ENCODE assay signal across 13 cellular contexts in the genomic region with DNA sequence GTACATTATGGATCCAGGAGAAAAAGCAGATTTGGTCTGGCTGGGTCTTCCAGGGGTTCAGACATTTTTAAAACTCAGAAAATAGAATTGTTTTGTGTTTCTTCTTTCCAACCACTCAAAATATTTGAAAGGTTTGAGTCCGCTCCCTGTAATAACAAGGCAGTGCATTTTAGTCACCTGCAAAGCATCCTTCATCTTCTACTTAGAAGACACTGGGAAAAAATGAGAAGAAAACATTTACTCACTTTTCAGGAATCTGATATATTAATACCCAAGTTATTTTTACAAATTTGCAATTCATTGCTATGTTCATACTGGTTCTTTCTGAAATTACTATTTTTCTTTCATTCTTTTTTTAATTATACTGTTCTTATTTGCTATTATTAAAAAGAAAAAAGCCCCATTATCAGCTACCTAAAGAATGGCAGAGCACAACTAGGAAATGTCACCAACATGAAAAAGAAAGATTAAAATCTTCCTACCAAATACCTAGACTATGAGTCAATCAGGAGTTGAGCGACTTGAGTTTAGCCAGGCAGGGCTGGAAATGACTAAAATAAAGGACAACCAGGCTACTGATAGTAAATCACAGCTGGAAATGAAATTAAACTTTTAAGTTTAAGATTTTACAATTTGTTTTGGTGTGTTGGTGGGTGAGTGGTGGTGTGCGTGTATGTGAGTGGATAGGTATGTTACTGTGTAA.
A peak's percentile ranks its signal among the peaks of the same experiment; 100 is the strongest.
DNase-seq lines count a peak whose midpoint lies in the region; ATAC-seq, FAIRE-seq and TF ChIP-seq lines count a peak whose summit lies in the region.
"Had no signal": no experiment of that assay in that cellular context is flagged by ENCODE, and none has a peak within 500 bp of the region (broad histone marks: within the 10 kb centered on the region; RNA-seq: fewer than 3 reads in every experiment).

No MANE protein-coding gene starts in this region.

- H3K9ac ChIP-seq in K562 (ENCODE audit: insufficient read depth in 1 of 2, low read depth in 2 of 2, low read length in 2 of 2): no peak overlapping the region
- no peak overlapping the region for H3K9ac ChIP-seq in keratinocyte (ENCODE audit: control insufficient read depth, extremely low read depth, insufficient read depth, low read length)

- no peak overlapping the region for H3K4me3 Mint-ChIP-seq in activated T-cell treated with anti-CD3 and anti-CD28 coated beads, Interleukin-2, amount 50 U/mL, for 72 hours
- H3K4me3 Mint-ChIP-seq: memory B cell had no signal

- no peaks in the 10 kb centered on the region for H3K4me1 Mint-ChIP-seq in activated T-cell treated with anti-CD3 and anti-CD28 coated beads, Interleukin-2, amount 50 U/mL, for 72 hours (ENCODE audit: low read depth)
- H3K4me1 Mint-ChIP-seq: memory B cell had no signal

- no peaks in the 10 kb centered on the region for H4K20me1 ChIP-seq in K562 (replicated peaks; ENCODE audit: control insufficient read depth, insufficient read depth, low read length)
- no peaks in the 10 kb centered on the region for H4K20me1 ChIP-seq in keratinocyte (ENCODE audit: control insufficient read depth, extremely low read depth, insufficient read depth, low read length)

- no peaks in the 10 kb centered on the region for H3K36me3 Mint-ChIP-seq in activated T-cell treated with anti-CD3 and anti-CD28 coated beads, Interleukin-2, amount 50 U/mL, for 72 hours (ENCODE audit: insufficient read depth in 2 of 2)
- H3K36me3 Mint-ChIP-seq: memory B cell had no signal

- intact Hi-C loops in K562 (cut with micrococcal nuclease): no loop called here

- TF ChIP-seq RAD21 in A549 (conservative IDR thresholded peaks at IDR 0.05 in 1 of 2, IDR thresholded peaks at IDR 0.05 in 1 of 2) (no peak), K562 (CRISPR knock-in tag; conservative IDR thresholded peaks at IDR 0.05 in 1 of 2, IDR thresholded peaks at IDR 0.05 in 1 of 2) (no peak)

- no TSS peak for BruUV-seq in K562 (replicated peaks; lab: Mats Ljungman, UMichigan)

- no peaks in the 10 kb centered on the region for H3K79me2 ChIP-seq in K562 (ENCODE audit: control insufficient read depth, insufficient read depth, low read length)
- no peaks in the 10 kb centered on the region for H3K79me2 ChIP-seq in keratinocyte (ENCODE audit: control insufficient read depth, insufficient read depth, low read length)

- H3K36me3 ChIP-seq in K562 (ENCODE audit: control insufficient read depth, insufficient read depth, low read length): no peaks in the 10 kb centered on the region
- no peaks in the 10 kb centered on the region for H3K36me3 ChIP-seq in keratinocyte (ENCODE audit: control insufficient read depth in 2 of 2, extremely low read depth in 1 of 2, insufficient read depth in 2 of 2, low read length in 2 of 2)
- H3K36me3 ChIP-seq: suprapubic skin had no signal

- TF ChIP-seq EP300 in A549 (IDR thresholded peaks at IDR 0.05) (no peak), K562 (IDR thresholded peaks at IDR 0.05; ENCODE audit: low read length) (no peak)

- no peak for TF ChIP-seq CTCF in A549 (IDR thresholded peaks at IDR 0.05)
- TF ChIP-seq CTCF in K562 (IDR thresholded peaks at IDR 0.05 in 2 of 3, conservative IDR thresholded peaks at IDR 0.05 in 1 of 3; ENCODE audit: insufficient read depth in 2 of 3, low read depth in 1 of 3, low read length in 3 of 3): no peak
- TF ChIP-seq CTCF in keratinocyte (optimal IDR thresholded peaks at IDR 0.05 in 1 of 3, IDR thresholded peaks at IDR 0.05 in 1 of 3, conservative IDR thresholded peaks at IDR 0.05 in 1 of 3; ENCODE audit: extremely low read depth in 1 of 3, insufficient read depth in 2 of 3, low read length in 3 of 3): no peak

- H3K9me3 Mint-ChIP-seq in activated T-cell treated with anti-CD3 and anti-CD28 coated beads, Interleukin-2, amount 50 U/mL, for 72 hours: no peaks in the 10 kb centered on the region

- no peak overlapping the region for H2AFZ ChIP-seq in K562 (ENCODE audit: low read depth, low read length)
- no peak overlapping the region for H2AFZ ChIP-seq in keratinocyte (ENCODE audit: control insufficient read depth, low read length)

- no peak overlapping the region for H3K27ac Mint-ChIP-seq in activated T-cell treated with anti-CD3 and anti-CD28 coated beads, Interleukin-2, amount 50 U/mL, for 72 hours
- H3K27ac Mint-ChIP-seq: memory B cell had no signal

- 45% methylated on average over 3 of the region's 3 CpGs for WGBS in A549 (ENCODE audit: missing lambda C conversion rate)
- 0% methylated on average over 3 of the region's 3 CpGs for WGBS in K562 (ENCODE audit: insufficient coverage, low coverage, missing lambda C conversion rate)

- DNase-seq in A549 (ENCODE audit: low read depth in 1 of 2, low spot score in 1 of 2) (peak; percentile 15 to 30), HT-29 (ENCODE audit: low spot score) (peak; percentile 55), K562 (ENCODE audit: extremely low read depth in 1 of 4, low spot score in 3 of 4) (no peak), keratinocyte (ENCODE audit: low read depth, low spot score) (no peak), T-helper 9 cell (no peak), NCI-H1092 treated with DMSO at 0.1 percent for 48 hours (lab: John Stamatoyannopoulos, UW) (no peak)
- no peak for DNase-seq in activated T-cell treated with anti-CD3 and anti-CD28 coated beads, Interleukin-2, amount 50 U/mL, for 72 hours
- no peak for DNase-seq in stimulated activated naive CD8-positive, alpha-beta T cell treated with anti-CD3 and anti-CD28 coated beads, Interleukin-15, Interleukin-2, amounts not matched to agents 100 U/mL and 50 U/mL, for 24 hours
- DNase-seq: activated CD4-positive, alpha-beta T cell treated with anti-CD3 and anti-CD28 coated beads for 4 hours; activated effector memory CD4-positive, alpha-beta T cell treated with Interleukin-2 at 50 U/mL for 16 hours; NCI-H1417 had no signal

- in situ Hi-C loops in K562 (cut with MboI): no loop called here

- H3K9me1 ChIP-seq in K562 (ENCODE audit: control insufficient read depth, insufficient read depth, low read length) (no peaks in the 10 kb centered on the region), keratinocyte (ENCODE audit: control insufficient read depth, extremely low read depth, insufficient read depth, low read length) (no peaks in the 10 kb centered on the region)

- H3K4me1 ChIP-seq in A549 (peaks cover 23% of the 10 kb centered on the region), K562 (replicated peaks in 1 of 2; ENCODE audit: control insufficient read depth in 2 of 2, insufficient read depth in 2 of 2, low read length in 2 of 2) (no peaks in the 10 kb centered on the region), keratinocyte (ENCODE audit: control insufficient read depth, extremely low read depth, insufficient read depth, low read length) (peaks cover 45% of the 10 kb centered on the region)
- H3K4me1 ChIP-seq: suprapubic skin had no signal

- H3K4me3 ChIP-seq in A549: no peak overlapping the region
- no peak overlapping the region for H3K4me3 ChIP-seq in K562
- peak overlapping the region in 1 of 3 experiments; percentile 9 for H3K4me3 ChIP-seq in keratinocyte (ENCODE audit: control insufficient read depth in 2 of 3, extremely low read depth in 1 of 3, insufficient read depth in 2 of 3, low read depth in 1 of 3, low read length in 3 of 3)
- H3K4me3 ChIP-seq: suprapubic skin had no signal

- H3K27ac ChIP-seq in A549 (peak overlapping the region; percentile 67 to 83), K562 (ENCODE audit: extremely low read depth, low read depth, low read length) (no peak overlapping the region), keratinocyte (ENCODE audit: control insufficient read depth, insufficient read depth, low read length) (no peak overlapping the region)
- H3K27ac ChIP-seq: suprapubic skin had no signal

- peak in 1 of 2 experiments; percentile 60; a peak in 2 of 6 replicates for ATAC-seq in A549
- no peak for ATAC-seq in K562
- ATAC-seq in activated T-cell treated with anti-CD3 and anti-CD28 coated beads, Interleukin-2, amount 50 U/mL, for 72 hours (replicated peaks in 1 of 2): no peak
- no peak for ATAC-seq in stimulated activated naive CD8-positive, alpha-beta T cell treated with anti-CD3 and anti-CD28 coated beads, Interleukin-15, Interleukin-2, amounts not matched to agents 100 U/mL and 50 U/mL, for 24 hours

- TF ChIP-seq POLR2A in A549 (IDR thresholded peaks at IDR 0.05; ENCODE audit: low read length) (no peak), K562 (conservative IDR thresholded peaks at IDR 0.05) (no peak)

- H3K27me3 Mint-ChIP-seq in activated T-cell treated with anti-CD3 and anti-CD28 coated beads, Interleukin-2, amount 50 U/mL, for 72 hours (ENCODE audit: low read depth): peaks cover 15% of the 10 kb centered on the region

- no peak for FAIRE-seq in A549 (lab: Jason Lieb, UNC)
- no peak for FAIRE-seq in K562 (lab: Jason Lieb, UNC)
- peak; percentile 48 for FAIRE-seq in keratinocyte (lab: Jason Lieb, UNC)

- POLR2A ChIA-PET in A549 (lab: Yijun Ruan, JAX) (interaction anchor here (0.8 to 1.6 kb wide), 2 partner anchors 128 to 280 kb away, joined by 3 to 4 read pairs; a partner anchor contains a TSS), K562 (lab: Yijun Ruan, JAX) (no interaction called here)

- H3K9me3 ChIP-seq in A549 (no peaks in the 10 kb centered on the region), K562 (replicated peaks; ENCODE audit: control insufficient read depth, insufficient read depth, low read depth, low read length) (no peaks in the 10 kb centered on the region), keratinocyte (ENCODE audit: control insufficient read depth, low read depth, low read length) (no peaks in the 10 kb centered on the region)
- H3K9me3 ChIP-seq: suprapubic skin had no signal

- dilution Hi-C loops in keratinocyte (cut with MboI; ENCODE audit: extremely low pct_ligation_motif_present, low sequenced_read_pairs): no loop called here

- H3K27me3 ChIP-seq in K562 (ENCODE audit: control insufficient read depth in 2 of 2, insufficient read depth in 2 of 2, low read length in 2 of 2) (no peaks in the 10 kb centered on the region; a peak in 1 of 5 replicates), keratinocyte (ENCODE audit: control insufficient read depth, extremely low read depth, insufficient read depth, low read length) (no peaks in the 10 kb centered on the region)
- H3K27me3 ChIP-seq: suprapubic skin had no signal

- CTCF ChIA-PET in A549 (lab: Yijun Ruan, JAX) (interaction anchor here (1.1 to 2.1 kb wide), 4 partner anchors 11 to 279 kb away, joined by 3 to 6 read pairs (median 4); no protein-coding TSS in a partner anchor), K562 (lab: Yijun Ruan, JAX; ENCODE audit: low intra/inter-chr PET ratio) (no interaction called here)

- H3K4me2 ChIP-seq in A549 (peak overlapping the region; percentile 60), K562 (ENCODE audit: insufficient read depth, low read length) (no peak overlapping the region), keratinocyte (ENCODE audit: control insufficient read depth, extremely low read depth, insufficient read depth, low read depth, low read length) (no peak overlapping the region)

TF ChIP-seq in A549, 52 proteins besides CTCF, POLR2A, EP300 and RAD21 (continues in another document):
- peak; percentile 24; the same call in 1 of the 2 replicates for TF ChIP-seq JUNB (IDR thresholded peaks at IDR 0.05)
- TF ChIP-seq GATA3 (IDR thresholded peaks at IDR 0.05; ENCODE audit: borderline replicate concordance): peak; percentile 69; the same call in 1 of the 2 replicates

TF ChIP-seq in K562, 482 proteins besides CTCF, POLR2A, EP300 and RAD21:
- 0 out of 2 replicates have a peak, but pooled peaks have one; percentile 17 for TF ChIP-seq FOSL1 (tag; conservative IDR thresholded peaks at IDR 0.05)
- no peak for TF ChIP-seq SRSF1 (IDR thresholded peaks at IDR 0.05; ENCODE audit: low read depth, low read length)

Comparison
In these comparisons a context has a peak if more than half of its experiments do, and no peak if none do; other contexts are left out.
1. DNase-seq: peak in A549 (2 of 2) and HT-29 (single experiment); none in K562 (0 of 4), keratinocyte (single experiment), T-helper 9 cell (single experiment), NCI-H1092 treated with DMSO at 0.1 percent for 48 hours (single experiment), activated T-cell treated with anti-CD3 and anti-CD28 coated beads, Interleukin-2, amount 50 U/mL, for 72 hours (0 of 2) and stimulated activated naive CD8-positive, alpha-beta T cell treated with anti-CD3 and anti-CD28 coated beads, Interleukin-15, Interleukin-2, amounts not matched to agents 100 U/mL and 50 U/mL, for 24 hours (single experiment).
2. H3K27ac ChIP-seq: peak in A549 (2 of 2); none in K562 (single experiment) and keratinocyte (single experiment).